Comparison of ENCODE assay signal across 8 cellular contexts in genomic region chr6:104859225-104860146, GRCh38.
A peak's percentile ranks its signal among the peaks of the same experiment; 100 is the strongest.
DNase-seq lines count a peak whose midpoint lies in the region; ATAC-seq lines count a peak whose summit lies in the region.

HACE1 (minus strand) TSS chr6:104859919; CDS start chr6:104859642, 277 bp downstream.

- peak; percentile 99 for ATAC-seq in GM19023 (IDR thresholded peaks at IDR 0.05; ENCODE audit: unreplicated experiment)
- ATAC-seq in HG03280 (IDR thresholded peaks at IDR 0.05; ENCODE audit: unreplicated experiment): peak; percentile 99
- ATAC-seq in activated CD4-positive, CD25-positive, alpha-beta regulatory T cell treated with anti-CD3 and anti-CD28 coated beads, Interleukin-2, amount 50 U/mL, for 24 hours: peak; percentile 99

- DNase-seq in AG20443 (ENCODE audit: low spot score): peak; percentile 97
- peak; percentile 96 for DNase-seq in NCI-H345 (lab: John Stamatoyannopoulos, UW)
- peak; percentile 75 to 77 for DNase-seq in cerebellar nuclear complex (lab: John Stamatoyannopoulos, UW)
- peak; percentile 79 for DNase-seq in kidney glomerular epithelial cell (lab: John Stamatoyannopoulos, UW)
- DNase-seq in stimulated activated CD4-positive, alpha-beta T cell treated with anti-CD3 and anti-CD28 coated beads, Interleukin-1b, Interleukin-23, amount 100 ng/mL, for 1 hour (ENCODE audit: low read depth in 2 of 2): peak; percentile 55 to 78

Comparison
In these comparisons a context has a peak if more than half of its experiments do, and no peak if none do; other contexts are left out.
1. Peak in every context shown above with its lines: DNase-seq and ATAC-seq.